ENCODE assay signal across 11 cellular contexts in the genomic region with DNA sequence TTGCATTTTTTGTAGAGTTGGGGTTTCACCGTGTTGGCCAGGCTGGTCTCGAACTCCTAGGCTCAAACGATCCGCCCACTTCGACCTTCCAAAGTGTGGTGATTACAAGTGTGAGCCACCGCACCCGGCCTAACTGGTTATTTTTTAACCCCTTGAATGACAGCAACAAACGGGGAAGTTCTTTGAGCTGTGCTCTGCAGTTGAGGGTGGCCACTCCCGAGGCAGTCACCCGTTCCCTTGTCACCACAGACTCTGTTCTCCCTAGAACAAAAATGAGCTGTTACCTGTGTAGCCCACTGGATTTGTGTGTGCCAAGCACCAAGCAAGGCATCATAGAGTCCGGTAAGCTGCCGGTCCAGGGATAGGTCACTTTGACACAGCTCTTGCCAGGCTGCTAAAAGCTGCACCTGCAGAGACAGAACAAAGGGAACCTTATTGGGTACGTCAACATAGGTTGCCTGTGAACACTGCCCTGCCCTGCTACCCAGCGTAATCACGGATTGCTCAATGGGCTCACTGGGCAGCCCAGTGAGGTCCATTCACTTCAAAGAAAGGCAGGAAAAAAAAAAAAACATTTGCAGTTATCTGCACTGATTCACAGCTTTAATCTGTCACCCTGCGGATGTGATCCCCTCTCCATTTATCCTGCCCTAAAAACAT. TPM values are rescaled to one million over a fixed set of nuclear protein-coding genes. Genes with fewer than 3 reads are reported as not detected.
DNase-seq lines count a peak whose midpoint lies in the region; ATAC-seq and TF ChIP-seq lines count a peak whose summit lies in the region.
"Had no signal": no experiment of that assay in that cellular context is flagged by ENCODE, and none has a peak within 500 bp of the region (broad histone marks: within the 10 kb centered on the region; RNA-seq: fewer than 3 reads in every experiment).

No MANE protein-coding gene starts in this region.

- DNase-seq in DMS153 (lab: John Stamatoyannopoulos, UW) = peak; percentile 37
- no peak for DNase-seq in DMS153 treated with DMSO at 0.1 percent for 48 hours (lab: John Stamatoyannopoulos, UW; ENCODE audit: unreplicated experiment)
- peak; percentile 19 for DNase-seq in NCI-H774 (lab: John Stamatoyannopoulos, UW)
- DNase-seq in transverse colon = peak; percentile 79
- DNase-seq in NCI-H2029 (lab: John Stamatoyannopoulos, UW) = no peak
- no peak for DNase-seq in T-helper 2 cell treated with Interferon-gamma antibody and Interleukin-4, amounts not matched to agents 5 μg/mL and 100 μg/mL, for 36 hours (ENCODE audit: low spot score)

- TF ChIP-seq CTCF in transverse colon (IDR thresholded peaks at IDR 0.05) = no peak

- no peaks in the 10 kb centered on the region for H3K9me3 ChIP-seq in transverse colon
- H3K9me3 ChIP-seq: BLaER1 had no signal

- intact Hi-C loops in transverse colon (cut with DNase I; ENCODE audit: low total_unique reads) = no loop called here

- H3K36me3 Mint-ChIP-seq in T-helper 2 cell treated with Interferon-gamma antibody and Interleukin-4, amounts not matched to agents 5 μg/mL and 100 μg/mL, for 36 hours (ENCODE audit: low read depth) = peaks cover 21% of the 10 kb centered on the region

- in situ Hi-C loops in transverse colon (cut with MboI; ENCODE audit: low pct_ligation_motif_present in 1 of 4, low pct_unique_long_range_greater_than_20kb in 1 of 4, low sequenced_read_pairs in 3 of 4) = loop anchor here in 2 of 4 donors (10.0 kb wide), 2 partner anchors 249 to 259 kb away; a partner anchor contains a TSS

- no peak for TF ChIP-seq EP300 in transverse colon (IDR thresholded peaks at IDR 0.05; ENCODE audit: low read depth)

- no peak for TF ChIP-seq POLR2A in transverse colon (IDR thresholded peaks at IDR 0.05)

- H3K4me1 ChIP-seq in transverse colon = peaks cover 6 to 26% (median 17%) of the 10 kb centered on the region in 4 donors
- H3K4me1 ChIP-seq: BLaER1 had no signal

- 56 to 58% methylated on average over 6 to 16 of the region's 16 CpGs for WGBS in transverse colon (ENCODE audit: low coverage in 1 of 2), 2 donors

- peaks cover 0 to 23% (median 5%) of the 10 kb centered on the region in 4 donors for H3K36me3 ChIP-seq in transverse colon

- no peak overlapping the region for H3K4me3 ChIP-seq in transverse colon
- H3K4me3 ChIP-seq: BLaER1 had no signal

- no peaks in the 10 kb centered on the region for H3K27me3 ChIP-seq in transverse colon
- H3K27me3 ChIP-seq: BLaER1 had no signal

- ATAC-seq in esophagus mucosa (peak; percentile 80), GM21423 (IDR thresholded peaks at IDR 0.05; ENCODE audit: unreplicated experiment) (no peak)

- no peaks in the 10 kb centered on the region for H3K27me3 Mint-ChIP-seq in T-helper 2 cell treated with Interferon-gamma antibody and Interleukin-4, amounts not matched to agents 5 μg/mL and 100 μg/mL, for 36 hours (ENCODE audit: low read depth)
- H3K27me3 Mint-ChIP-seq: CD8-positive, alpha-beta memory T cell had no signal

- no peak overlapping the region for H3K27ac Mint-ChIP-seq in T-helper 2 cell treated with Interferon-gamma antibody and Interleukin-4, amounts not matched to agents 5 μg/mL and 100 μg/mL, for 36 hours

- no peaks in the 10 kb centered on the region for H3K9me3 Mint-ChIP-seq in T-helper 2 cell treated with Interferon-gamma antibody and Interleukin-4, amounts not matched to agents 5 μg/mL and 100 μg/mL, for 36 hours
- H3K9me3 Mint-ChIP-seq: CD8-positive, alpha-beta memory T cell had no signal

- H3K4me1 Mint-ChIP-seq in T-helper 2 cell treated with Interferon-gamma antibody and Interleukin-4, amounts not matched to agents 5 μg/mL and 100 μg/mL, for 36 hours (ENCODE audit: low read depth) = peaks cover 4% of the 10 kb centered on the region

- peak overlapping the region; percentile 67 to 76 (median 74) for H3K27ac ChIP-seq in transverse colon
- H3K27ac ChIP-seq: 22Rv1, BLaER1 had no signal

- no peak overlapping the region for H3K4me3 Mint-ChIP-seq in T-helper 2 cell treated with Interferon-gamma antibody and Interleukin-4, amounts not matched to agents 5 μg/mL and 100 μg/mL, for 36 hours
- H3K4me3 Mint-ChIP-seq: CD8-positive, alpha-beta memory T cell had no signal

RNA-seq across cellular contexts. Expression of a gene that starts 19.6 kb away (rescaled TPM):
- total RNA-seq in esophagus mucosa = 14.8 TPM
- 100 to 1,000 TPM in 1 of 4 donors, 10 to 100 TPM in 3; 37.1 to 121 (median 54.6) TPM for total RNA-seq in transverse colon

Comparison
In these comparisons a context has a peak if more than half of its experiments do, and no peak if none do; other contexts are left out.
1. DNase-seq: peak in DMS153 (single experiment), NCI-H774 (single experiment) and transverse colon (single experiment); none in DMS153 treated with DMSO at 0.1 percent for 48 hours (single experiment), NCI-H2029 (single experiment) and T-helper 2 cell treated with Interferon-gamma antibody and Interleukin-4, amounts not matched to agents 5 μg/mL and 100 μg/mL, for 36 hours (single experiment).